13 cellular contexts compared by ENCODE assay signal in the genomic region with DNA sequence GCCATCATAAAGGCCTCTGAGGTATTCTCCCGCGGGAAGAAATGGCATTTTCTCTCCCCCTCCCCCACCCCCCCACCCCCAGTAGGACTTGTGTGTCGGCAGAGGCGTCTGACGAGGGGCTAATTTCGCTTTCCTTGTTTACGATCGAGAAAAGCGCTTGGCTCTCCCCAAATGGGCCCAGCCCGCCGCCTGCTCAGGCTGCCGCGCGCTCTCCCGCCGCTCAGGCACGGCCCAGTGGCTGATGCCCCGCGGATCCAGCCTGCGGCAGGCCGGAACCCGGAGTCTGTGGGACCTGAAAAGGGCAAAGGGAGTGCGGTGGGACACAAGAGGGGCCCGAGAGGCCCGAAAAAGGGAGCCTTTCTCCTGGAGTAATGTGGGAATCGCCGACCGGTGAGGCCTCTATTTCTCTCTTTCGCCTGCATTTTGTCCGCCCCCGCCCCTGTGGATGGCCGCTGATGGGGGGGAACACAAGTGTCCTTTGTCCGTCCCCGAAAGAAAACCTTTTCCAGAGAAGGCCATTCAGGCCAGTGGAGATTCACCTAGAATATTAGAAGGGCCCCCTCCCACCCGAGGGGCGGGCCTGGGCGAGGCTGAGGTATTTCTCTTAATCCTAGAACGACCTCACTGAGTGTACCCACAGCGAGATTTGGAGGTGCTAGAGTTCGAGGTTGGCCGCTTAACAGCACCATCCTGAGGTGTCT. TPM values are rescaled to one million over a fixed set of nuclear protein-coding genes. Genes with fewer than 3 reads are reported as not detected.
DNase-seq lines count a peak whose midpoint lies in the region; ATAC-seq and TF ChIP-seq lines count a peak whose summit lies in the region.
"Had no signal": no experiment of that assay in that cellular context is flagged by ENCODE, and none has a peak within 500 bp of the region (broad histone marks: within the 10 kb centered on the region; RNA-seq: fewer than 3 reads in every experiment).

No MANE protein-coding gene starts in this region.

- CTCF ChIA-PET in AG04449 (lab: Yijun Ruan, JAX): interaction anchor here (5.8 to 23.4 kb wide), 2 partner anchors 13 to 179 kb away, joined by 55 to 908 read pairs; partner anchors contain the start of genes HOXC5 and SMUG1

- H3K9me3 Mint-ChIP-seq in osteocyte (ENCODE audit: unreplicated experiment): no peaks in the 10 kb centered on the region
- H3K9me3 Mint-ChIP-seq: activated naive CD8-positive, alpha-beta T cell treated with anti-CD3 and anti-CD28 coated beads, Interleukin-2, amount 10 ng/mL, durations not matched to agents 7 days and 5 days; effector memory CD8-positive, alpha-beta T cell had no signal

- H3K4me1 Mint-ChIP-seq in osteocyte (ENCODE audit: unreplicated experiment): peaks cover 16% of the 10 kb centered on the region

- H3K27me3 Mint-ChIP-seq in osteocyte (ENCODE audit: unreplicated experiment): peaks cover 83% of the 10 kb centered on the region

- no peak overlapping the region for H3K27ac Mint-ChIP-seq in osteocyte (ENCODE audit: unreplicated experiment)
- H3K27ac Mint-ChIP-seq: activated naive CD8-positive, alpha-beta T cell treated with anti-CD3 and anti-CD28 coated beads, Interleukin-2, amount 10 ng/mL, durations not matched to agents 7 days and 5 days had no signal

- H3K4me3 Mint-ChIP-seq in osteocyte (ENCODE audit: unreplicated experiment): peak overlapping the region; percentile 22

- ATAC-seq in HG03175 (IDR thresholded peaks at IDR 0.05; ENCODE audit: unreplicated experiment): no peak
- ATAC-seq in HG03108 (IDR thresholded peaks at IDR 0.05; ENCODE audit: unreplicated experiment): no peak
- ATAC-seq: effector memory CD8-positive, alpha-beta T cell had no signal

- peak overlapping the region; percentile 88 for H3K4me3 ChIP-seq in AG04449 (ENCODE audit: low read depth, low read length)
- H3K4me3 ChIP-seq in LNCaP clone FGC (ENCODE audit: low read depth, low read length): peak overlapping the region; percentile 95; the same call in 1 of the 2 replicates
- H3K4me3 ChIP-seq in epithelial cell of proximal tubule (ENCODE audit: low read depth, low read length): peak overlapping the region; percentile 84

- no peaks in the 10 kb centered on the region for H3K36me3 Mint-ChIP-seq in osteocyte (ENCODE audit: unreplicated experiment)
- H3K36me3 Mint-ChIP-seq: activated naive CD8-positive, alpha-beta T cell treated with anti-CD3 and anti-CD28 coated beads, Interleukin-2, amount 10 ng/mL, durations not matched to agents 7 days and 5 days had no signal

- POLR2A ChIA-PET in AG04449 (lab: Yijun Ruan, JAX): no interaction called here

- DNase-seq in AG04449 (ENCODE audit: low read depth, low spot score): no peak
- no peak for DNase-seq in LNCaP clone FGC (ENCODE audit: low read depth)
- DNase-seq in epithelial cell of proximal tubule (ENCODE audit: low read depth): no peak
- DNase-seq in osteocyte (ENCODE audit: extremely low spot score, unreplicated experiment): no peak
- no peak for DNase-seq in NK-92 treated with Interleukin-12 subunit alpha and Interleukin-12 subunit beta, amount 100 ng/mL, for 24 hours (lab: John Stamatoyannopoulos, UW)
- no peak for DNase-seq in OCI-M2 (lab: John Stamatoyannopoulos, UW; ENCODE audit: unreplicated experiment)
- DNase-seq: activated CD4-positive, alpha-beta T cell treated with anti-CD3 and anti-CD28 coated beads, Interleukin-2, amount 50 U/mL, for 1 hour; activated naive CD8-positive, alpha-beta T cell treated with anti-CD3 and anti-CD28 coated beads, Interleukin-2, amount 10 ng/mL, durations not matched to agents 7 days and 5 days; COR-L47; effector memory CD8-positive, alpha-beta T cell had no signal

- TF ChIP-seq CTCF in AG04449 (IDR thresholded peaks at IDR 0.05; ENCODE audit: insufficient read depth, low read length, missing control alignments): no peak
- TF ChIP-seq CTCF in LNCaP clone FGC (IDR thresholded peaks at IDR 0.05; ENCODE audit: control insufficient read depth, extremely low read depth, insufficient read depth): no peak
- no peak for TF ChIP-seq CTCF in epithelial cell of proximal tubule (conservative IDR thresholded peaks at IDR 0.05; ENCODE audit: low read depth, low read length)
- TF ChIP-seq CTCF in osteocyte (IDR thresholded peaks at IDR 0.05): no peak

RNA-seq across cellular contexts. Expression of gene HOXC6, which starts 9.0 kb away (rescaled TPM):
- total RNA-seq in epithelial cell of proximal tubule (2.7 and 3.2 TPM in 2 replicates), osteocyte (not detected in 2 replicates)
- total RNA-seq: activated naive CD8-positive, alpha-beta T cell treated with anti-CD3 and anti-CD28 coated beads, Interleukin-2, amount 10 ng/mL, durations not matched to agents 7 days and 5 days had no signal

RNA-seq across cellular contexts. Expression of gene HOXC8, which starts 10.5 kb away (rescaled TPM):
- 1.3 and 1.4 TPM in 2 replicates for total RNA-seq in epithelial cell of proximal tubule
- not detected in 2 replicates for total RNA-seq in osteocyte
- total RNA-seq: activated naive CD8-positive, alpha-beta T cell treated with anti-CD3 and anti-CD28 coated beads, Interleukin-2, amount 10 ng/mL, durations not matched to agents 7 days and 5 days had no signal

RNA-seq across cellular contexts. Expression of gene HOXC5, which starts 13.6 kb away (rescaled TPM):
- total RNA-seq in epithelial cell of proximal tubule: 0.80 and 1.2 TPM in 2 replicates
- not detected in 2 replicates for total RNA-seq in osteocyte
- total RNA-seq: activated naive CD8-positive, alpha-beta T cell treated with anti-CD3 and anti-CD28 coated beads, Interleukin-2, amount 10 ng/mL, durations not matched to agents 7 days and 5 days had no signal

RNA-seq across cellular contexts. Expression of gene HOXC9, which starts 19.3 kb away (rescaled TPM):
- 9.9 and 11.0 TPM in 2 replicates for total RNA-seq in epithelial cell of proximal tubule
- not detected in 2 replicates for total RNA-seq in osteocyte
- total RNA-seq: activated naive CD8-positive, alpha-beta T cell treated with anti-CD3 and anti-CD28 coated beads, Interleukin-2, amount 10 ng/mL, durations not matched to agents 7 days and 5 days had no signal

RNA-seq across cellular contexts. Expression of gene HOXC10, which starts 34.3 kb away (rescaled TPM):
- 9.5 and 15.7 TPM in 2 replicates for total RNA-seq in epithelial cell of proximal tubule
- total RNA-seq in osteocyte: not detected in 2 replicates
- total RNA-seq: activated naive CD8-positive, alpha-beta T cell treated with anti-CD3 and anti-CD28 coated beads, Interleukin-2, amount 10 ng/mL, durations not matched to agents 7 days and 5 days; omental fat pad had no signal
